ENCODE assay signal across 1 cellular context in genomic region chr11:16818284-16818683, GRCh38.
TF ChIP-seq lines count a peak whose summit lies in the region.

No MANE protein-coding gene starts in this region.

TF ChIP-seq in HepG2, 621 proteins besides CTCF, POLR2A, EP300 and RAD21 (continued from another document and continues in another):
- TF ChIP-seq HES4 (CRISPR knock-in tag; IDR thresholded peaks at IDR 0.05; ENCODE audit: borderline replicate concordance) (no peak), ZNF180 (CRISPR knock-in tag; IDR thresholded peaks at IDR 0.05; ENCODE audit: borderline replicate concordance, low read depth) (no peak), RXRB (CRISPR knock-in tag; IDR thresholded peaks at IDR 0.05; ENCODE audit: borderline replicate concordance) (0 out of 2 replicates have a peak, but pooled peaks have one; percentile 21), ZNF7 (CRISPR knock-in tag; IDR thresholded peaks at IDR 0.05) (no peak), DZIP1 (CRISPR knock-in tag; IDR thresholded peaks at IDR 0.05) (no peak), YEATS4 (CRISPR knock-in tag; IDR thresholded peaks at IDR 0.05; ENCODE audit: borderline replicate concordance) (no peak), ZNF552 (CRISPR knock-in tag; IDR thresholded peaks at IDR 0.05; ENCODE audit: borderline replicate concordance) (no peak), ZNF672 (CRISPR knock-in tag; IDR thresholded peaks at IDR 0.05) (no peak), LCORL (IDR thresholded peaks at IDR 0.05) (no peak), LCORL (CRISPR knock-in tag; IDR thresholded peaks at IDR 0.05) (0 out of 2 replicates have a peak, but pooled peaks have one; percentile 28), HNF4A (CRISPR knock-in tag; IDR thresholded peaks at IDR 0.05) (no peak), NFRKB (IDR thresholded peaks at IDR 0.05) (no peak), ZBTB7A (CRISPR knock-in tag; IDR thresholded peaks at IDR 0.05) (no peak), CEBPZ (IDR thresholded peaks at IDR 0.05; ENCODE audit: low read length) (no peak), ZNF576 (CRISPR knock-in tag; IDR thresholded peaks at IDR 0.05) (no peak), MAF1 (CRISPR knock-in tag; IDR thresholded peaks at IDR 0.05; ENCODE audit: borderline replicate concordance) (no peak), ATF1 (CRISPR knock-in tag; IDR thresholded peaks at IDR 0.05) (no peak), KLF9 (CRISPR knock-in tag; IDR thresholded peaks at IDR 0.05; ENCODE audit: low read depth) (no peak), NCOA2 (CRISPR knock-in tag; IDR thresholded peaks at IDR 0.05) (no peak), JARID2 (CRISPR knock-in tag; IDR thresholded peaks at IDR 0.05; ENCODE audit: insufficient replicate concordance) (no peak), ZNF609 (CRISPR knock-in tag; IDR thresholded peaks at IDR 0.05; ENCODE audit: borderline replicate concordance) (no peak), ZBTB37 (CRISPR knock-in tag; IDR thresholded peaks at IDR 0.05) (no peak), MIER3 (CRISPR knock-in tag; IDR thresholded peaks at IDR 0.05; ENCODE audit: borderline replicate concordance) (no peak), ZNF232 (CRISPR knock-in tag; IDR thresholded peaks at IDR 0.05; ENCODE audit: borderline replicate concordance) (no peak), HOMEZ (CRISPR knock-in tag; IDR thresholded peaks at IDR 0.05; ENCODE audit: low read depth) (no peak), CREB1 (IDR thresholded peaks at IDR 0.05) (peak; percentile 53), CREB1 (CRISPR knock-in tag; IDR thresholded peaks at IDR 0.05) (no peak), ELF3 (CRISPR knock-in tag; IDR thresholded peaks at IDR 0.05) (no peak), ZNF260 (CRISPR knock-in tag; IDR thresholded peaks at IDR 0.05; ENCODE audit: borderline replicate concordance, low read depth) (no peak), MAFK (conservative IDR thresholded peaks at IDR 0.05 in 1 of 2, IDR thresholded peaks at IDR 0.05 in 1 of 2; ENCODE audit: low read length in 2 of 2) (0 out of 4 replicates have a peak, but pooled peaks of 1 of the 2 experiments have one; percentile 2), SP5 (CRISPR knock-in tag; IDR thresholded peaks at IDR 0.05; ENCODE audit: borderline replicate concordance, low read depth) (no peak), ZFP82 (CRISPR knock-in tag; IDR thresholded peaks at IDR 0.05; ENCODE audit: borderline replicate concordance) (no peak), ZNF800 (CRISPR knock-in tag; IDR thresholded peaks at IDR 0.05) (no peak), SIN3A (IDR thresholded peaks at IDR 0.05; ENCODE audit: borderline replicate concordance, low read depth, low read length) (no peak), FOSL2 (CRISPR knock-in tag; IDR thresholded peaks at IDR 0.05) (peak; percentile 93), ZSCAN9 (CRISPR knock-in tag; IDR thresholded peaks at IDR 0.05; ENCODE audit: borderline replicate concordance) (no peak), ATF3 (CRISPR knock-in tag; IDR thresholded peaks at IDR 0.05) (peak; percentile 56; the same call in 1 of the 2 replicates), MNT (IDR thresholded peaks at IDR 0.05) (peak; percentile 63), ZNF891 (CRISPR knock-in tag; IDR thresholded peaks at IDR 0.05) (no peak), RARA (CRISPR knock-in tag; IDR thresholded peaks at IDR 0.05) (peak; percentile 82), CHCHD3 (CRISPR knock-in tag; IDR thresholded peaks at IDR 0.05) (no peak)
